ENCODE assay signal across 10 cellular contexts in genomic region chr6:89940225-89941027, GRCh38. TPM values are rescaled to one million over a fixed set of nuclear protein-coding genes. Genes with fewer than 3 reads are reported as not detected.
DNase-seq lines count a peak whose midpoint lies in the region; ATAC-seq, FAIRE-seq and TF ChIP-seq lines count a peak whose summit lies in the region.
"Had no signal": no experiment of that assay in that cellular context is flagged by ENCODE, and none has a peak within 500 bp of the region (broad histone marks: within the 10 kb centered on the region; RNA-seq: fewer than 3 reads in every experiment).

No MANE protein-coding gene starts in this region.

- H3K79me2 ChIP-seq in keratinocyte (ENCODE audit: control insufficient read depth, insufficient read depth, low read length), result no peaks in the 10 kb centered on the region

- H3K36me3 Mint-ChIP-seq in WTC11, result no peaks in the 10 kb centered on the region

- no peaks in the 10 kb centered on the region for H3K9me3 ChIP-seq in keratinocyte (ENCODE audit: control insufficient read depth, low read depth, low read length)
- H3K9me3 ChIP-seq: BLaER1 had no signal

- TF ChIP-seq CTCF in WTC11 (IDR thresholded peaks at IDR 0.05) (peak; percentile 14; the same call in 1 of the 2 replicates), bronchial epithelial cell (IDR thresholded peaks at IDR 0.05; ENCODE audit: insufficient read depth, low read length, severe bottlenecking) (peak; percentile 81), keratinocyte (optimal IDR thresholded peaks at IDR 0.05 in 1 of 3, IDR thresholded peaks at IDR 0.05 in 1 of 3, conservative IDR thresholded peaks at IDR 0.05 in 1 of 3; ENCODE audit: extremely low read depth in 1 of 3, insufficient read depth in 2 of 3, low read length in 3 of 3) (peak; percentile 69 to 86 (median 75))

- no peaks in the 10 kb centered on the region for H3K4me1 ChIP-seq in keratinocyte (ENCODE audit: control insufficient read depth, extremely low read depth, insufficient read depth, low read length)
- H3K4me1 ChIP-seq: BLaER1 had no signal

- H3K36me3 ChIP-seq in bronchial epithelial cell (ENCODE audit: control insufficient read depth, insufficient read depth, low read length), result no peaks in the 10 kb centered on the region
- no peaks in the 10 kb centered on the region for H3K36me3 ChIP-seq in keratinocyte (ENCODE audit: control insufficient read depth in 2 of 2, extremely low read depth in 1 of 2, insufficient read depth in 2 of 2, low read length in 2 of 2)

- H3K4me3 Mint-ChIP-seq in WTC11, result no peak overlapping the region

- H3K27me3 ChIP-seq in bronchial epithelial cell (ENCODE audit: control insufficient read depth, insufficient read depth, low read length) (no peaks in the 10 kb centered on the region), keratinocyte (ENCODE audit: control insufficient read depth, extremely low read depth, insufficient read depth, low read length) (no peaks in the 10 kb centered on the region)
- H3K27me3 ChIP-seq: BLaER1 had no signal

- peaks cover 8% of the 10 kb centered on the region for H3K9me3 Mint-ChIP-seq in WTC11

- dilution Hi-C loops in keratinocyte (cut with MboI; ENCODE audit: extremely low pct_ligation_motif_present, low sequenced_read_pairs), result no loop called here

- DNase-seq in SIG-M5 treated with dmso at 0.1 percent for 504 hours (lab: John Stamatoyannopoulos, UW; ENCODE audit: unreplicated experiment) (peak; percentile 75), SIG-M5 (lab: John Stamatoyannopoulos, UW) (no peak), NCI-H2227 (lab: John Stamatoyannopoulos, UW; ENCODE audit: unreplicated experiment) (peak; percentile 72), WTC11 (ENCODE audit: low spot score) (peak; percentile 63), bronchial epithelial cell (ENCODE audit: low read depth) (peak; percentile 80), keratinocyte (ENCODE audit: low read depth, low spot score) (peak; percentile 35)
- DNase-seq in stimulated activated CD4-positive, alpha-beta T cell treated with anti-CD3 and anti-CD28 coated beads, Interleukin-2, amount 100 ng/mL, for 4 hours (ENCODE audit: low read depth), result peak; percentile 42

- no peak overlapping the region for H3K4me3 ChIP-seq in bronchial epithelial cell (ENCODE audit: low read depth, low read length)
- no peak overlapping the region for H3K4me3 ChIP-seq in keratinocyte (ENCODE audit: control insufficient read depth in 2 of 3, extremely low read depth in 1 of 3, insufficient read depth in 2 of 3, low read depth in 1 of 3, low read length in 3 of 3)
- H3K4me3 ChIP-seq: BLaER1 had no signal

- POLR2A ChIA-PET in WTC11 (lab: Charles Lee), result interaction anchor here (0.7 kb wide), 1 partner anchor 539 kb away, joined by 4 read pairs; no protein-coding TSS in a partner anchor

- no peak overlapping the region for H3K27ac ChIP-seq in keratinocyte (ENCODE audit: control insufficient read depth, insufficient read depth, low read length)
- H3K27ac ChIP-seq: BLaER1 had no signal

- no peak overlapping the region for H3K9ac ChIP-seq in keratinocyte (ENCODE audit: control insufficient read depth, extremely low read depth, insufficient read depth, low read length)
- H3K9ac ChIP-seq: BLaER1 had no signal

- H3K9me1 ChIP-seq in keratinocyte (ENCODE audit: control insufficient read depth, extremely low read depth, insufficient read depth, low read length), result no peaks in the 10 kb centered on the region

- H2AFZ ChIP-seq in keratinocyte (ENCODE audit: control insufficient read depth, low read length), result peak overlapping the region; percentile 41

- H3K4me1 Mint-ChIP-seq in WTC11, result no peaks in the 10 kb centered on the region

- CTCF ChIA-PET in WTC11 (lab: Charles Lee), result interaction anchor here (0.5 to 6.3 kb wide), 106 partner anchors 8 to 669 kb away, joined by 3 to 124 read pairs (median 5); partner anchors contain the start of gene CASP8AP2

- no peaks in the 10 kb centered on the region for H3K27me3 Mint-ChIP-seq in WTC11 (ENCODE audit: low read depth)

- ATAC-seq in HG03066 (IDR thresholded peaks at IDR 0.05; ENCODE audit: low read depth, unreplicated experiment) (peak; percentile 73), WTC11 (peak; percentile 97)

- no peaks in the 10 kb centered on the region for H4K20me1 ChIP-seq in keratinocyte (ENCODE audit: control insufficient read depth, extremely low read depth, insufficient read depth, low read length)

- no peak overlapping the region for H3K27ac Mint-ChIP-seq in WTC11

- H3K4me2 ChIP-seq in keratinocyte (ENCODE audit: control insufficient read depth, extremely low read depth, insufficient read depth, low read depth, low read length), result no peak overlapping the region
- H3K4me2 ChIP-seq: BLaER1 had no signal

- FAIRE-seq in bronchial epithelial cell (lab: Jason Lieb, UNC) (no peak), keratinocyte (lab: Jason Lieb, UNC) (peak; percentile 92)

TF ChIP-seq in WTC11, 78 proteins besides CTCF, POLR2A, EP300 and RAD21:
- no peak for TF ChIP-seq NFE2L1 (CRISPR knock-in tag; IDR thresholded peaks at IDR 0.05)
- TF ChIP-seq GABPB1 (CRISPR knock-in tag; IDR thresholded peaks at IDR 0.05), result peak; percentile 68
- no peak for TF ChIP-seq KAT7 (CRISPR knock-in tag; IDR thresholded peaks at IDR 0.05; ENCODE audit: borderline replicate concordance)
- TF ChIP-seq MAX (CRISPR knock-in tag; IDR thresholded peaks at IDR 0.05), result no peak
- TF ChIP-seq NR1H2 (CRISPR knock-in tag; IDR thresholded peaks at IDR 0.05), result no peak
- no peak for TF ChIP-seq E2F5 (CRISPR knock-in tag; IDR thresholded peaks at IDR 0.05)
- no peak for TF ChIP-seq E2F4 (CRISPR knock-in tag; IDR thresholded peaks at IDR 0.05; ENCODE audit: borderline replicate concordance, low read depth)
- no peak for TF ChIP-seq PRDM15 (CRISPR knock-in tag; IDR thresholded peaks at IDR 0.05)
- peak; percentile 91 for TF ChIP-seq FOXK1 (CRISPR knock-in tag; IDR thresholded peaks at IDR 0.05)

RNA-seq across cellular contexts. Expression of gene GJA10, which starts 46.2 kb away (rescaled TPM):
- total RNA-seq in WTC11 (2021) (not detected in 3 replicates), bronchial epithelial cell (not detected in 2 replicates)
- polyA plus RNA-seq in keratinocyte, result not detected in 3 replicates
- polyA plus RNA-seq in keratinocyte (2011; ENCODE audit: low read depth), result not detected
- polyA plus RNA-seq in keratinocyte (2011; cell fraction: cytosol; rRNA removed), result not detected in 2 replicates
- not detected in 2 replicates for polyA plus RNA-seq in keratinocyte (2011; cell fraction: nucleus; rRNA removed)
- not detected in 2 replicates for polyA plus RNA-seq in keratinocyte (2012; ENCODE audit: low replicate concordance)
- polyA minus RNA-seq in keratinocyte, result not detected in 3 replicates
- not detected for polyA minus RNA-seq in keratinocyte (2011; cell fraction: cytosol; rRNA and poly(A)+ RNA removed)
- polyA minus RNA-seq in keratinocyte (2011; cell fraction: nucleus; rRNA and poly(A)+ RNA removed), result not detected in 2 replicates
- total RNA-seq: urinary bladder had no signal
- polyA plus RNA-seq: urinary bladder had no signal

Comparison
In these comparisons a context has a peak if more than half of its experiments do, and no peak if none do; other contexts are left out.
1. CTCF ChIP-seq: peak in every context shown above with its lines; median percentile 81 in bronchial epithelial cell; 75 in keratinocyte; 14 in WTC11.